In the genomic region with DNA sequence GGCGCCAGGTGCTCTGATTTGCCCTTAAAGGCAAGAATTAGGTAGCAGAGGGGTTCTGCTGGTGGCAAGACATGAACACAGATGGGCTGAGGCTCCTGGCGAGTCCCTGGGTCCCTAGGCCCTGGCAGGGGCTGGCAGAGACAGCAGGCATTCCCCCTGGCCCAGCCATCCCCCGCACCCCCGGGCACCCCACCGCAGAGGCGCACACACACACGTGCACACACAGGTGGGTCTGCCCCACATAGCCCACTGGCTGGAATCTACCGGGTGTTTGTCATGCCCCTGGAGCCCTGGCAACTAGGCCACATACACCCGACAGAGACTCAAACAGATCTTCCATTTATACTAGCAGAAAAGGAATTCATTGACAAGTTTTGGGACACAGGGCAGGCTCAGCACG, we compare ENCODE assay signal across 27 cellular contexts.
"Had no signal": no experiment of that assay in that cellular context is flagged by ENCODE, and none has a peak within 500 bp of the region (broad histone marks: within the 10 kb centered on the region; RNA-seq: fewer than 3 reads in every experiment).

No MANE protein-coding gene starts in this region.

- H3K4me3 ChIP-seq: gastrocnemius medialis, lung, ovary, psoas muscle, skin epidermis, suprapubic skin, transverse colon, upper lobe of right lung, uterus had no signal

- H3K4me3 Mint-ChIP-seq: memory B cell, natural killer cell had no signal

- H3K4me1 ChIP-seq: gastrocnemius medialis, psoas muscle, uterus had no signal

- H3K9me3 Mint-ChIP-seq: memory B cell; natural killer cell; neural crest cell; stimulated activated naive CD8-positive, alpha-beta T cell treated with anti-CD3 and anti-CD28 coated beads, Interleukin-15, amount 100 ng/mL, for 72 hours had no signal

- FAIRE-seq: colon, kidney had no signal

- H3K9me3 ChIP-seq: gastrocnemius medialis, ovary, psoas muscle, suprapubic skin, transverse colon, upper lobe of right lung, uterus had no signal

- DNase-seq: effector CD4-positive, alpha-beta T cell; gastrocnemius medialis; head of caudate nucleus; natural killer cell; nucleus accumbens; posterior cingulate gyrus; psoas muscle; right cardiac atrium; stimulated activated CD4-positive, alpha-beta T cell treated with anti-CD3 and anti-CD28 coated beads, Interleukin-15, amount 100 ng/mL, for 24 hours; stimulated activated CD4-positive, alpha-beta T cell treated with anti-CD3 and anti-CD28 coated beads, Interleukin-4, amount 100 ng/mL, for 1 hour; stimulated activated CD8-positive, alpha-beta memory T cell treated with anti-CD3 and anti-CD28 coated beads, Interleukin-4, amount 100 ng/mL, for 48 hours; stimulated activated naive CD4-positive, alpha-beta T cell; stimulated activated naive CD8-positive, alpha-beta T cell treated with anti-CD3 and anti-CD28 coated beads, Interleukin-15, amount 100 ng/mL, for 72 hours; transverse colon; upper lobe of right lung had no signal

- ATAC-seq: esophagus mucosa, gastrocnemius medialis, left lobe of liver, natural killer cell, upper lobe of right lung had no signal

- H3K27ac Mint-ChIP-seq: memory B cell, natural killer cell had no signal

- H3K36me3 ChIP-seq: ovary, suprapubic skin, transverse colon, upper lobe of right lung, uterus had no signal

- H3K27me3 Mint-ChIP-seq: stimulated activated naive CD8-positive, alpha-beta T cell treated with anti-CD3 and anti-CD28 coated beads, Interleukin-15, amount 100 ng/mL, for 72 hours had no signal

- H3K36me3 Mint-ChIP-seq: memory B cell, natural killer cell had no signal

- H3K27ac ChIP-seq: epithelial cell of prostate, gastrocnemius medialis, psoas muscle, skin epidermis, suprapubic skin, transverse colon, upper lobe of right lung, uterus had no signal

- H3K27me3 ChIP-seq: gastrocnemius medialis, ovary, suprapubic skin, transverse colon, upper lobe of right lung, uterus had no signal
